In the genomic region with DNA sequence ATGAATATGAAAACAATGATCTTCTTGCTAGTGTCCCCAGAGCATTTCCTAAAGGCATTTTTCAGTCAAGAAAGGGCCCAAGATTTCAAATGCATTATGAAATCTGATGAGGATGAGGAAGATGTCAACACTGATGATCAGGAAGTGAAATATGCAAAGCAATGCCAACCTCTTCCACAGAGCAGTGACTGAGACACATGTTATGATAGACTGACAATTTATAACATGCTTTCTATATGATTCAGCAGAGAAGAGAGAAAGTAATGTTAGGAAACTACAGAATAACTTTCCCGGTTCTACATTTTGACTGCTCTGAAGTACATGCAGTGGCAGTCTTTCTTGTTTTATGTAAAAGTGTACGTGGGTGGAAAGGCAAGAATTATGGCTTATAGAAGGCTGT, we compare ENCODE assay signal across 12 cellular contexts.
A peak's percentile ranks its signal among the peaks of the same experiment; 100 is the strongest.
DNase-seq lines count a peak whose midpoint lies in the region; ATAC-seq and TF ChIP-seq lines count a peak whose summit lies in the region.
"Had no signal": no experiment of that assay in that cellular context is flagged by ENCODE, and none has a peak within 500 bp of the region (broad histone marks: within the 10 kb centered on the region; RNA-seq: fewer than 3 reads in every experiment).

No MANE protein-coding gene starts in this region.

- WGBS in spleen, 5 donors = 53 to 64% (median 60%) methylated on average over 2 of the region's 2 CpGs

- H3K4me1 ChIP-seq in BLaER1 treated with 17β-estradiol and CSF1 and Interleukin-3, amounts not matched to agents 10 nM and 100 nM = peaks cover 0 to 79% (median 21%) of the 10 kb centered on the region in 10 experiments; a peak in 14 of 20 replicates
- no peaks in the 10 kb centered on the region for H3K4me1 ChIP-seq in spleen
- H3K4me1 ChIP-seq: ascending aorta had no signal

- TF ChIP-seq CTCF in brain microvascular endothelial cell (IDR thresholded peaks at IDR 0.05; ENCODE audit: low read depth, low read length, missing control alignments) (no peak), neural cell (IDR thresholded peaks at IDR 0.05; ENCODE audit: poor library complexity, severe bottlenecking) (no peak), spleen (IDR thresholded peaks at IDR 0.05 in 8 of 11, conservative IDR thresholded peaks at IDR 0.05 in 3 of 11) (no peak), GM10266 (IDR thresholded peaks at IDR 0.05; ENCODE audit: control insufficient read depth, insufficient read depth, low read depth, missing control alignments) (no peak)

- no peaks in the 10 kb centered on the region for H3K79me2 ChIP-seq in neural cell (replicated peaks; ENCODE audit: insufficient read depth, low read length)

- no peak overlapping the region for H2AFZ ChIP-seq in neural cell (ENCODE audit: low read depth, low read length)

- H3F3A ChIP-seq in neural cell (ENCODE audit: insufficient read depth, low read length, poor library complexity, severe bottlenecking) = no peaks in the 10 kb centered on the region

- peaks cover 0 to 7% (median 0%) of the 10 kb centered on the region in 11 experiments; a peak in 4 of 22 replicates for H3K9me3 ChIP-seq in BLaER1 treated with 17β-estradiol and CSF1 and Interleukin-3, amounts not matched to agents 10 nM and 100 nM (replicated peaks in 1 of 11)
- no peaks in the 10 kb centered on the region for H3K9me3 ChIP-seq in neural cell (ENCODE audit: low read length)
- no peaks in the 10 kb centered on the region for H3K9me3 ChIP-seq in spleen
- H3K9me3 ChIP-seq: ascending aorta had no signal

- peak; percentile 77 for ATAC-seq in HG03432 (IDR thresholded peaks at IDR 0.05; ENCODE audit: unreplicated experiment)
- ATAC-seq in GM21390 (IDR thresholded peaks at IDR 0.05; ENCODE audit: unreplicated experiment) = no peak
- no peak for ATAC-seq in HG03342 (IDR thresholded peaks at IDR 0.05; ENCODE audit: unreplicated experiment)

- in situ Hi-C loops in brain microvascular endothelial cell (cut with HindIII; ENCODE audit: low pct_ligation_motif_present, low sequenced_read_pairs) = no loop called here

- no peak overlapping the region for H3K4me3 ChIP-seq in BLaER1 treated with 17β-estradiol and CSF1 and Interleukin-3, amounts not matched to agents 10 nM and 100 nM
- no peak overlapping the region for H3K4me3 ChIP-seq in brain microvascular endothelial cell (ENCODE audit: low read depth, low read length)
- no peak overlapping the region for H3K4me3 ChIP-seq in neural cell (ENCODE audit: low read length)
- no peak overlapping the region for H3K4me3 ChIP-seq in spleen
- H3K4me3 ChIP-seq: ascending aorta had no signal

- H3K27me3 ChIP-seq in BLaER1 treated with 17β-estradiol and CSF1 and Interleukin-3, amounts not matched to agents 10 nM and 100 nM = no peaks in the 10 kb centered on the region
- H3K27me3 ChIP-seq in brain microvascular endothelial cell (replicated peaks) (no peaks in the 10 kb centered on the region), neural cell (ENCODE audit: insufficient read depth, low read depth, low read length) (no peaks in the 10 kb centered on the region), spleen (replicated peaks in 1 of 7) (no peaks in the 10 kb centered on the region)
- H3K27me3 ChIP-seq: ascending aorta had no signal

- peak overlapping the region in 3 of 11 experiments; percentile 42 to 78 (median 64); a peak in 6 of 22 replicates for H3K9ac ChIP-seq in BLaER1 treated with 17β-estradiol and CSF1 and Interleukin-3, amounts not matched to agents 10 nM and 100 nM
- no peak overlapping the region for H3K9ac ChIP-seq in neural cell (ENCODE audit: low read length)

- peak overlapping the region in 9 of 11 experiments; percentile 13 to 78 (median 43); a peak in 14 of 22 replicates for H3K4me2 ChIP-seq in BLaER1 treated with 17β-estradiol and CSF1 and Interleukin-3, amounts not matched to agents 10 nM and 100 nM
- H3K4me2 ChIP-seq in neural cell (ENCODE audit: low read length) = no peak overlapping the region

- DNase-seq in brain microvascular endothelial cell (peak; percentile 60), spleen (no peak), GM10266 (ENCODE audit: extremely low spot score) (no peak)
- DNase-seq: NCI-H524; stimulated activated CD4-positive, alpha-beta T cell treated with anti-CD3 and anti-CD28 coated beads, Interleukin-2, amount 100 ng/mL, for 24 hours; stimulated activated naive CD4-positive, alpha-beta T cell had no signal

- TF ChIP-seq EP300 in neural cell (conservative IDR thresholded peaks at IDR 0.05; ENCODE audit: poor library complexity, severe bottlenecking) = no peak

- TF ChIP-seq POLR2A in spleen (IDR thresholded peaks at IDR 0.05) = no peak

- no peaks in the 10 kb centered on the region for H3K36me3 ChIP-seq in BLaER1 treated with 17β-estradiol and CSF1 and Interleukin-3, amounts not matched to agents 10 nM and 100 nM
- H3K36me3 ChIP-seq in brain microvascular endothelial cell (replicated peaks) (no peaks in the 10 kb centered on the region), neural cell (ENCODE audit: insufficient read depth, low read length) (no peaks in the 10 kb centered on the region), spleen (no peaks in the 10 kb centered on the region)
- H3K36me3 ChIP-seq: ascending aorta had no signal

- peak; percentile 8 for TF ChIP-seq RAD21 in neural cell (conservative IDR thresholded peaks at IDR 0.05)

- intact Hi-C loops in spleen (cut with DNase I; ENCODE audit: low total_unique reads) = no loop called here

- H4K20me1 ChIP-seq in BLaER1 treated with 17β-estradiol and CSF1 and Interleukin-3, amounts not matched to agents 10 nM and 100 nM = no peaks in the 10 kb centered on the region
- no peaks in the 10 kb centered on the region for H4K20me1 ChIP-seq in neural cell (ENCODE audit: insufficient read depth)

- no peaks in the 10 kb centered on the region for H3K9me2 ChIP-seq in neural cell (ENCODE audit: insufficient read depth, low read length)

- H3K27ac ChIP-seq in BLaER1 treated with 17β-estradiol and CSF1 and Interleukin-3, amounts not matched to agents 10 nM and 100 nM = peak overlapping the region in 8 of 11 experiments; percentile 35 to 97 (median 63); a peak in 15 of 22 replicates
- H3K27ac ChIP-seq in brain microvascular endothelial cell (peak overlapping the region; percentile 48), neural cell (ENCODE audit: low read length) (no peak overlapping the region), spleen (no peak overlapping the region)
- H3K27ac ChIP-seq: ascending aorta had no signal

TF ChIP-seq in neural cell, 6 proteins besides CTCF, POLR2A, EP300 and RAD21:
- TF ChIP-seq TAF1 (IDR thresholded peaks at IDR 0.05; ENCODE audit: low read depth) = no peak
- peak; percentile 31 for TF ChIP-seq MXI1 (conservative IDR thresholded peaks at IDR 0.05; ENCODE audit: poor library complexity, severe bottlenecking)
TF ChIP-seq in neural cell: peak in this region for 1.

Comparison
In these comparisons a context has a peak if more than half of its experiments do, and no peak if none do; other contexts are left out.
1. H3K27ac ChIP-seq: peak in BLaER1 treated with 17β-estradiol and CSF1 and Interleukin-3, amounts not matched to agents 10 nM and 100 nM (8 of 11) and brain microvascular endothelial cell (single experiment); none in neural cell (single experiment) and spleen (0 of 8).